Comparison of ENCODE assay signal across 8 cellular contexts in the genomic region with DNA sequence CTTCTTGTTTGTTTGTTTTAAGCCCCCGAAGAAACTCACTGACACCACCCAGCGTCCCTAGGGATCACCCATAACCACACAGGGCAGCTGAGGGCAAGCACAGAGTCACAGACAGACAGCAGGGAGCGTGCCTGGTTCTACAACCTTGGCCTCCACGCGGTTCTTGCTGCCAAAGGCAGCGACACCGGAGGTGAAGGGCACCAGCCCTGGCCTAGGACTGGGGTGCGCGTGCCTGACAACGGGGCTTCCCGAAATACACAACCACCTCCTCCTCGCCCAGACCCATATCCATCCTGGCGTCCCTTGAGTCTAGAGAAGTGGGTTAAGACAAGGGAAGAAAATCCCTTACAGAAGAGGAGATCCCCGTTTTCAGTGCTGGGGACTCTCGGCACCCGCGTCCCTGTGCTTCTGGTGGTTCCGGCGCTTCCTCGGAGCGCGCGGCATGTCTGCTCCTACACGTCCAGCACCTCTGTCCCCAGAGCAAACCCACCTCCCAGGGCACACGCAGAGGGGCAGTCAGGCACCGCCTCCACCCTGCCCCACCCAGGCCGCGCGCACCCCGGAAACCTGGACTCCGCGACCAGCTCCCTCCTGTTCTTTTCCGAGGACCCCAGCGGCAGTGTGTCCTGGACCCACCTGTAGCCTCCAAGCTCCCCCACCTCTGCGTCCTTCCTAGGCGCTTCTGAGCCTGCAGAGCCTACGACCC. TPM values are rescaled to one million over a fixed set of nuclear protein-coding genes. Genes with fewer than 3 reads are reported as not detected.
DNase-seq lines count a peak whose midpoint lies in the region; ATAC-seq and TF ChIP-seq lines count a peak whose summit lies in the region.

No MANE protein-coding gene starts in this region.

- H3F3A ChIP-seq in SU-DHL-6 (ENCODE audit: insufficient read depth) = peaks cover 63% of the 10 kb centered on the region

- H3K27ac ChIP-seq in SU-DHL-6 (ENCODE audit: low read depth, low read length) (peak overlapping the region; percentile 97), adrenal gland (peak overlapping the region in 4 of 5 donors; percentile 17 to 90 (median 72)), spleen (peak overlapping the region; percentile 66 to 93 (median 90))

- peaks cover 0 to 27% of the 10 kb centered on the region in 2 donors for H3K4me1 ChIP-seq in adrenal gland (replicated peaks in 1 of 2)
- peaks cover 45 to 96% (median 87%) of the 10 kb centered on the region in 6 donors for H3K4me1 ChIP-seq in spleen

- TF ChIP-seq CTCF in SU-DHL-6 (IDR thresholded peaks at IDR 0.05; ENCODE audit: insufficient read depth, low read length, poor library complexity, severe bottlenecking) (no peak), adrenal gland (IDR thresholded peaks at IDR 0.05) (no peak), spleen (IDR thresholded peaks at IDR 0.05 in 8 of 11, conservative IDR thresholded peaks at IDR 0.05 in 3 of 11) (no peak)

- H3K4me3 ChIP-seq in SU-DHL-6 (ENCODE audit: insufficient read depth, low read length, poor library complexity, severe bottlenecking) (peak overlapping the region; percentile 63), adrenal gland (peak overlapping the region in 3 of 4 donors; percentile 18 to 60 (median 24)), iPS-18c (ENCODE audit: insufficient read depth, low read depth, low read length) (peak overlapping the region; percentile 40), spleen (peak overlapping the region; percentile 48 to 95 (median 84))

- H3K9me2 ChIP-seq in SU-DHL-6 (replicated peaks; ENCODE audit: insufficient read depth, low read length) = no peaks in the 10 kb centered on the region

- H3K36me3 ChIP-seq in SU-DHL-6 (ENCODE audit: low read length) = peaks cover 2% of the 10 kb centered on the region
- H3K36me3 ChIP-seq in adrenal gland (replicated peaks in 1 of 2) = no peaks in the 10 kb centered on the region
- H3K36me3 ChIP-seq in spleen = no peaks in the 10 kb centered on the region

- no peaks in the 10 kb centered on the region for H3K9me3 ChIP-seq in SU-DHL-6 (ENCODE audit: insufficient read depth, low read length)
- no peaks in the 10 kb centered on the region for H3K9me3 ChIP-seq in adrenal gland (replicated peaks in 1 of 3)
- no peaks in the 10 kb centered on the region for H3K9me3 ChIP-seq in iPS-18c (ENCODE audit: control insufficient read depth, insufficient read depth, low read length)
- no peaks in the 10 kb centered on the region for H3K9me3 ChIP-seq in spleen

- H3K27me3 ChIP-seq in SU-DHL-6 (ENCODE audit: low read length) (no peaks in the 10 kb centered on the region), adrenal gland (peaks cover 5% of the 10 kb centered on the region), spleen (replicated peaks in 1 of 7) (no peaks in the 10 kb centered on the region)

- H3K9ac ChIP-seq in SU-DHL-6 (ENCODE audit: low read length) = peak overlapping the region; percentile 96

- peak; percentile 23 to 75 (median 46) for DNase-seq in adrenal gland
- DNase-seq in spleen = peak; percentile 91
- DNase-seq in SIG-M5 treated with dmso at 0.1 percent for 504 hours (lab: John Stamatoyannopoulos, UW; ENCODE audit: unreplicated experiment) = no peak
- DNase-seq in cerebellum (ENCODE audit: low spot score) = no peak

- 0 to 5% (median 3%) methylated on average over 11 to 37 of the region's 37 CpGs for WGBS in adrenal gland, 4 donors
- WGBS in spleen, 5 donors = 0 to 1% (median 0%) methylated on average over 30 to 37 of the region's 37 CpGs

- H4K20me1 ChIP-seq in SU-DHL-6 (ENCODE audit: low read depth, low read length) = peaks cover 6% of the 10 kb centered on the region

- peak overlapping the region; percentile 97 for H3K4me2 ChIP-seq in SU-DHL-6 (ENCODE audit: low read depth, low read length, poor library complexity, severe bottlenecking)

- TF ChIP-seq POLR2A in adrenal gland (IDR thresholded peaks at IDR 0.05) (no peak), spleen (IDR thresholded peaks at IDR 0.05) (no peak)

- H2AFZ ChIP-seq in SU-DHL-6 (ENCODE audit: low read depth, low read length, severe bottlenecking) = no peak overlapping the region

- H3K79me2 ChIP-seq in SU-DHL-6 (ENCODE audit: insufficient read depth, low read length) = peaks cover 75% of the 10 kb centered on the region

- ATAC-seq in GM18867 (IDR thresholded peaks at IDR 0.05; ENCODE audit: unreplicated experiment) (peak; percentile 26), HG02973 (IDR thresholded peaks at IDR 0.05; ENCODE audit: unreplicated experiment) (peak; percentile 8)

- intact Hi-C loops in adrenal gland (cut with DNase I) (no loop called here), spleen (cut with DNase I; ENCODE audit: low total_unique reads) (no loop called here)

RNA-seq across cellular contexts. Expression of gene RFTN1, which starts 0.9 kb away (rescaled TPM):
- total RNA-seq in adrenal gland = 10 to 100 TPM in 6 of 8 donors, 1 to 10 TPM in 2; 8.3 to 35.7 (median 23.3) TPM
- 10 to 100 TPM; 10.3 to 15.6 (median 11.8) TPM for polyA plus RNA-seq in adrenal gland
- total RNA-seq in spleen = 100 to 1,000 TPM in 1 of 7 donors, 10 to 100 TPM in 6; 57.0 to 106 (median 82.2) TPM
- 10 to 100 TPM; 30.4 to 58.2 (median 38.0) TPM for polyA plus RNA-seq in spleen
- total RNA-seq in cerebellum = 26.6 TPM

Comparison
In these comparisons a context has a peak if more than half of its experiments do, and no peak if none do; other contexts are left out.
1. H3K4me3 ChIP-seq: peak in every context shown above with its lines; median percentile 84 in spleen; 63 in SU-DHL-6; 40 in iPS-18c; 24 in adrenal gland.
2. DNase-seq: peak in adrenal gland (7 of 7) and spleen (single experiment); none in SIG-M5 treated with dmso at 0.1 percent for 504 hours (single experiment) and cerebellum (single experiment).
3. Peak in every context shown above with its lines, with median percentiles within 50 percentile points of each other: H3K27ac ChIP-seq.